In genomic region chr7:156611393-156612010, GRCh38 we compare ENCODE assay signal across 19 cellular contexts. TPM values are rescaled to one million over a fixed set of nuclear protein-coding genes. Genes with fewer than 3 reads are reported as not detected.
A peak's percentile ranks its signal among the peaks of the same experiment; 100 is the strongest.
DNase-seq lines count a peak whose midpoint lies in the region; ATAC-seq and TF ChIP-seq lines count a peak whose summit lies in the region.
"Had no signal": no experiment of that assay in that cellular context is flagged by ENCODE, and none has a peak within 500 bp of the region (broad histone marks: within the 10 kb centered on the region; RNA-seq: fewer than 3 reads in every experiment).

No MANE protein-coding gene starts in this region.

- TF ChIP-seq CTCF in AG10803 (conservative IDR thresholded peaks at IDR 0.05; ENCODE audit: low read length) (no peak), VCaP (conservative IDR thresholded peaks at IDR 0.05) (no peak), osteoblast (IDR thresholded peaks at IDR 0.05; ENCODE audit: extremely low read depth, low read depth, low read length) (no peak), RWPE1 (conservative IDR thresholded peaks at IDR 0.05; ENCODE audit: low read depth) (no peak)

- no peaks in the 10 kb centered on the region for H4K20me1 ChIP-seq in osteoblast (ENCODE audit: insufficient read depth, low read length)

- peaks cover 16% of the 10 kb centered on the region for H3K27me3 ChIP-seq in osteoblast (ENCODE audit: insufficient read depth, low read length)

- H3K27ac ChIP-seq in VCaP = peak overlapping the region; percentile 87
- H3K27ac ChIP-seq in osteoblast (ENCODE audit: low read depth, low read length) = no peak overlapping the region
- no peak overlapping the region for H3K27ac ChIP-seq in RWPE1
- H3K27ac ChIP-seq: 22Rv1, PC-9, SJSA1 had no signal

- peak; percentile 6 for DNase-seq in AG10803 (ENCODE audit: low read depth)
- DNase-seq in left lobe of liver (ENCODE audit: low spot score) = no peak
- DNase-seq in osteoblast (ENCODE audit: insufficient read length, low spot score, missing footprints) = peak; percentile 55
- no peak for DNase-seq in RWPE1 (ENCODE audit: low spot score)
- no peak for DNase-seq in COLO829 (ENCODE audit: low spot score)
- DNase-seq: CD4-positive, CD25-positive, alpha-beta regulatory T cell; COR-L47; KBM-7; NCI-H1105 treated with DMSO at 0.1 percent for 48 hours; NCI-H146; NCI-H1930; NCI-H446 treated with DMSO at 0.1 percent for 48 hours; NCI-H526; PC-9; Right ventricle myocardium superior had no signal

- CTCF ChIA-PET in RWPE1 (lab: Yijun Ruan, JAX) = no interaction called here

- no peaks in the 10 kb centered on the region for H3K79me2 ChIP-seq in osteoblast (ENCODE audit: insufficient read depth, low read length)

- H3K36me3 ChIP-seq in osteoblast (ENCODE audit: insufficient read depth, low read length) = no peaks in the 10 kb centered on the region
- H3K36me3 ChIP-seq: SJSA1 had no signal

- POLR2A ChIA-PET in RWPE1 (lab: Yijun Ruan, JAX; ENCODE audit: low non-redundant PET) = no interaction called here

- no peaks in the 10 kb centered on the region for H3K4me1 ChIP-seq in osteoblast (ENCODE audit: insufficient read depth, low read length)

- no peak overlapping the region for H3K4me2 ChIP-seq in osteoblast (ENCODE audit: insufficient read depth, low read length)
- H3K4me2 ChIP-seq: PC-9 had no signal

- no peak overlapping the region for H3K4me3 ChIP-seq in AG10803 (ENCODE audit: low read length)
- H3K4me3 ChIP-seq in osteoblast (ENCODE audit: insufficient read depth, low read length) = no peak overlapping the region
- H3K4me3 ChIP-seq: PC-9, SJSA1 had no signal

- ATAC-seq in left lobe of liver = peak; percentile 24
- no peak for ATAC-seq in GM19455 (IDR thresholded peaks at IDR 0.05; ENCODE audit: unreplicated experiment)

- H2AFZ ChIP-seq in osteoblast (ENCODE audit: low read length) = no peak overlapping the region
- H2AFZ ChIP-seq: PC-9 had no signal

- no peaks in the 10 kb centered on the region for H3K9me3 ChIP-seq in osteoblast (ENCODE audit: low read depth, low read length)
- H3K9me3 ChIP-seq: SJSA1 had no signal

RNA-seq across cellular contexts. Expression of gene RNF32, which starts 29.1 kb away (rescaled TPM):
- total RNA-seq in left lobe of liver (1.0 TPM), osteoblast (under 0.01 and 0.29 TPM in 2 replicates)

Comparison
In these comparisons a context has a peak if more than half of its experiments do, and no peak if none do; other contexts are left out.
1. DNase-seq: peak in AG10803 (single experiment) and osteoblast (single experiment); none in left lobe of liver (single experiment), RWPE1 (single experiment) and COLO829 (single experiment).